In the genomic region with DNA sequence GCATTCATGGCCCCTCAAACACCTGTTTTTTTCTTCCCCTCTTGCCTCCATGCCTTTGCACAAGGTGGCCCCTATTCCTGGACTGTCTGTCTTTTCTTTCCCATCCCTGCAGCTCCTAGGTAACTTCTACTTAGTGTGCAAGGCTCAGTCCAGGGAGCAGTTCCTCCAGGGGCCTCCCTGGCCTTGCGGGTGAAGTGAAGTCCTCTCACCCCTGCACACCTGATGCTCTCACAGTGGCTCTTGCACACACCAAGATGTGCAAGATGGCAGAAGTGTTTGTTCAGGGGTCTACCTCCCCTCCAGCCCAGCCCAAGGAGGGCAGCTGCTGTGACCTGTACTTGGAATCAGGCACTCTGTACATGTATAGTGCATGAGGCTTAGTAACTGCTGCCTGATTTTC, we compare ENCODE assay signal across 1 cellular context.
TF ChIP-seq lines count a peak whose summit lies in the region.

No MANE protein-coding gene starts in this region.

TF ChIP-seq in IMR-90, 13 proteins besides CTCF, POLR2A, EP300 and RAD21 (continued from another document):
- TF ChIP-seq NFE2L2 (IDR thresholded peaks at IDR 0.05; ENCODE audit: low read depth, low read length), result no peak
